In the genomic region with DNA sequence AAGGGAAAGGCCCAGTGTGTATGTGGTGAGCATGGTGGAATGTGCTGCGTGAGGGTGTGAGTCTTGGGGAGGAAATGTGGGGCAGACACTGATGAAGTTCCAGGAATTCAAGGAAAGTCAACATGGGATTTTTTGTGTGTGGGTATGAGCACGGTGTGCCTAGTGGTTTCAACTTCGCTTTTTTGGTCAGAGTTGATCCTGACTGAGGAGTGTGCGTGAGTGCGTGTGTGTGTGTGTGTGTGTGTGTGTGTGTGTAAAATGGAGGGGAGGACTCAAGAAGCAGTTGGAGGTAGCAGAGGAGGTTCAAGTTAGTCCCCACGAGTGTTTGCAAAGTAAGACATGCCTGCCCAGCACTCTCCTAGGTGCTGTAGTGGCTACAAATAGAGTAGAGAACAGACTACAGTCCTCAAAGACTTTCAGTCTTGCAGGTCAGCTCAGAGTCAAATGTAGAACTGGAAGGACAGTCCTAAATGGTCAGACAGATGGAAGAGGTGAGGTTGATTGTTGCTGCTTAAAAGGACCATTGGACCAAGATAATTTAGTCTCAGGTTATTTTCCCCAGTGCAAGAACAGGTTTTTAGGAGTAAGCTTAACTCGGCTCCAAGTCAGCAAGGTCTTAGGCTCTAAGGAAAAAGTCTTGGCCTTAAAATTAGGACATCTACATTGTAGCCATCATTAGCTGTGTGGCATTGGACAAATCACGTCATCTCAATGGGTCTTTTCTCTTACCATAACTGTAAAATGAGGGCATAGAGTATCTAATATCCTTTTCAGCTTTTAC, we compare ENCODE assay signal across 1 cellular context.
TF ChIP-seq lines count a peak whose summit lies in the region.

No MANE protein-coding gene starts in this region.

TF ChIP-seq in WTC11, 78 proteins besides CTCF, POLR2A, EP300 and RAD21 (continued from another document):
- TF ChIP-seq, protein P1, sequence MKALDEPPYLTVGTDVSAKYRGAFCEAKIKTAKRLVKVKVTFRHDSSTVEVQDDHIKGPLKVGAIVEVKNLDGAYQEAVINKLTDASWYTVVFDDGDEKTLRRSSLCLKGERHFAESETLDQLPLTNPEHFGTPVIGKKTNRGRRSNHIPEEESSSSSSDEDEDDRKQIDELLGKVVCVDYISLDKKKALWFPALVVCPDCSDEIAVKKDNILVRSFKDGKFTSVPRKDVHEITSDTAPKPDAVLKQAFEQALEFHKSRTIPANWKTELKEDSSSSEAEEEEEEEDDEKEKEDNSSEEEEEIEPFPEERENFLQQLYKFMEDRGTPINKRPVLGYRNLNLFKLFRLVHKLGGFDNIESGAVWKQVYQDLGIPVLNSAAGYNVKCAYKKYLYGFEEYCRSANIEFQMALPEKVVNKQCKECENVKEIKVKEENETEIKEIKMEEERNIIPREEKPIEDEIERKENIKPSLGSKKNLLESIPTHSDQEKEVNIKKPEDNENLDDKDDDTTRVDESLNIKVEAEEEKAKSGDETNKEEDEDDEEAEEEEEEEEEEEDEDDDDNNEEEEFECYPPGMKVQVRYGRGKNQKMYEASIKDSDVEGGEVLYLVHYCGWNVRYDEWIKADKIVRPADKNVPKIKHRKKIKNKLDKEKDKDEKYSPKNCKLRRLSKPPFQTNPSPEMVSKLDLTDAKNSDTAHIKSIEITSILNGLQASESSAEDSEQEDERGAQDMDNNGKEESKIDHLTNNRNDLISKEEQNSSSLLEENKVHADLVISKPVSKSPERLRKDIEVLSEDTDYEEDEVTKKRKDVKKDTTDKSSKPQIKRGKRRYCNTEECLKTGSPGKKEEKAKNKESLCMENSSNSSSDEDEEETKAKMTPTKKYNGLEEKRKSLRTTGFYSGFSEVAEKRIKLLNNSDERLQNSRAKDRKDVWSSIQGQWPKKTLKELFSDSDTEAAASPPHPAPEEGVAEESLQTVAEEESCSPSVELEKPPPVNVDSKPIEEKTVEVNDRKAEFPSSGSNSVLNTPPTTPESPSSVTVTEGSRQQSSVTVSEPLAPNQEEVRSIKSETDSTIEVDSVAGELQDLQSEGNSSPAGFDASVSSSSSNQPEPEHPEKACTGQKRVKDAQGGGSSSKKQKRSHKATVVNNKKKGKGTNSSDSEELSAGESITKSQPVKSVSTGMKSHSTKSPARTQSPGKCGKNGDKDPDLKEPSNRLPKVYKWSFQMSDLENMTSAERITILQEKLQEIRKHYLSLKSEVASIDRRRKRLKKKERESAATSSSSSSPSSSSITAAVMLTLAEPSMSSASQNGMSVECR (CRISPR knock-in tag; IDR thresholded peaks at IDR 0.05; ENCODE audit: borderline replicate concordance): no peak
- TF ChIP-seq ZNF423 (CRISPR knock-in tag; IDR thresholded peaks at IDR 0.05) (no peak), NFATC4 (CRISPR knock-in tag; IDR thresholded peaks at IDR 0.05) (no peak), TEAD4 (CRISPR knock-in tag; IDR thresholded peaks at IDR 0.05) (no peak), EMX1 (CRISPR knock-in tag; IDR thresholded peaks at IDR 0.05) (no peak)
